ENCODE assay signal across 29 cellular contexts in the genomic region with DNA sequence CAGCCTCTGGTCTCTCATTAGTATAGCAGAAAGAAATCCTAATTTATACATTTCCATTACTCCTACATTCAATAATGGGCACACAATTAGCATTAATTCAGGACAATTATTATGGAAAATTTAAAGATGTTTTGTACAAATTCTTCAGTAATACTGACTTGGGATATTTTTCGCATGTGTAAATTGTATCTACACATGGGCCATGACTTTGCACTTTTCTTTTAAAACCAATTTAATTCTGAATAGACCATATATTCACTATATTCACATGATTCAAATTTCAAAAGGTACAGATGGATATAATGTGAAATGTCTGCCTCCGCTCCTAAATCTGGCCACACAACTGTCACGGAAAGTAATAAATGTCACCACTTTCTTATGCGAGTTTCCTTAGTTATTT.
"Had no signal": no experiment of that assay in that cellular context is flagged by ENCODE, and none has a peak within 500 bp of the region (broad histone marks: within the 10 kb centered on the region; RNA-seq: fewer than 3 reads in every experiment).

No MANE protein-coding gene starts in this region.

- H3K36me3 ChIP-seq: MG63 had no signal

- DNase-seq: Kasumi-1, MG63, MM.1S, MV-4-11, NCI-H1048, NCI-H1092, NCI-H1092 treated with DMSO at 0.1 percent for 48 hours, NCI-H1417 treated with DMSO at 0.1 percent for 48 hours, NCI-H146, NCI-H1694, NCI-H1694 treated with DMSO at 0.1 percent for 48 hours, NCI-H187, NCI-H187 treated with DMSO at 0.1 percent for 48 hours, NCI-H1930, NCI-H2029, NCI-H2029 treated with DMSO at 0.1 percent for 48 hours, NCI-H2081 treated with DMSO at 0.1 percent for 48 hours, NCI-H2107, NCI-H2171, NCI-H2171 treated with DMSO at 0.1 percent for 48 hours, NCI-H2227 treated with DMSO at 0.1 percent for 48 hours, NCI-H226, NCI-H345, NCI-H446, NCI-H446 treated with DMSO at 0.1 percent for 48 hours, NCI-H510A, NCI-H510A treated with DMSO at 0.1 percent for 48 hours, NCI-H524, NCI-H524 treated with DMSO at 0.1 percent for 48 hours had no signal

- H3K4me3 ChIP-seq: MG63 had no signal
